Comparison of ENCODE assay signal across 15 cellular contexts in the genomic region with DNA sequence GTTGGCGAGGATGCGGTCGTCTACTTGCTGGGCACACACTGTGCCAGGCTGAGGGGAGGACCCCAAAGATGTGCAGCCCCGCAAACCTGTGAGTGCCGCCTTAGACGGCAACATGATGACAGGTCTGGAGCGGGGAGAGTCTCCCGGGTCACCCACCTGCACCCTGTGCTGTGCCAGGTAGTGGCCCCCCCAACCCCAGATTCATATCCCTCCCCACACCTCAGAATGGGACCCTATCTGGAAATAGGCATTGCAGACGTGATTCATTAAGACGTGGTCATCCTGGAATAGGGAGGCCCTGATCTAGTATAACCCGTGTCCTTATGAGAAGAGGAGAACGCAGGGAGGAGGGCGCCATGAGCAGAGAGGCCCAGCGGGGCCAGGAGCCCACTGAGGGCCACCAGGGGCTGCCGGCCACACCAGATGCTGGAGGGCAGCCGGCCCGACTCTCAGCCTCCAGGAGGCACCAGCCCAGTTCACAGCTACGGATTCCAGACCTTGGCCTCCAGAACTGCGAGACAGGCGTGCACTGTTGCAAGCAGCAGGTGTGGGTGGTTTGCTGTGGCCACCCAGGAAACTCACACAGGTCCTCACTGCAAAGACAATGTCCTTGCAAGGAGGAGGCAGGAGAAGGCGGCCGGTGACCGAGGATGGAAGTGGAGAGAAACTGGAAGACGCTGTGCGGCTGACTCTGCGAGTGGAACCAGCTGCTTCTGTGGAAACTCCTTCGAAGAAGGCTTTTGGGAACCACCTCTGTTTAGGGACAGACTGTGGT.
A peak's percentile ranks its signal among the peaks of the same experiment; 100 is the strongest.
DNase-seq lines count a peak whose midpoint lies in the region; ATAC-seq and TF ChIP-seq lines count a peak whose summit lies in the region.
"Had no signal": no experiment of that assay in that cellular context is flagged by ENCODE, and none has a peak within 500 bp of the region (broad histone marks: within the 10 kb centered on the region; RNA-seq: fewer than 3 reads in every experiment).

No MANE protein-coding gene starts in this region.

- H3K27me3 Mint-ChIP-seq in activated CD4-positive, alpha-beta memory T cell treated with anti-CD3 and anti-CD28 coated beads, Interleukin-2, amount 10 ng/mL, durations not matched to agents 7 days and 5 days, result peaks cover 27% of the 10 kb centered on the region

- H3K4me1 ChIP-seq in right atrium auricular region, result peaks cover 0 to 8% of the 10 kb centered on the region in 2 donors

- no peak for TF ChIP-seq CTCF in right atrium auricular region (IDR thresholded peaks at IDR 0.05)
- TF ChIP-seq CTCF in lower leg skin (IDR thresholded peaks at IDR 0.05), result no peak

- CTCF ChIA-PET in activated CD4-positive, alpha-beta memory T cell treated with anti-CD3 and anti-CD28 coated beads, Interleukin-2, amount 10 ng/mL, durations not matched to agents 7 days and 5 days (lab: Charles Lee), result no interaction called here

- TF ChIP-seq POLR2A in lower leg skin (IDR thresholded peaks at IDR 0.05), result no peak

- H3K36me3 Mint-ChIP-seq in activated CD4-positive, alpha-beta memory T cell treated with anti-CD3 and anti-CD28 coated beads, Interleukin-2, amount 10 ng/mL, durations not matched to agents 7 days and 5 days (ENCODE audit: low read depth), result no peaks in the 10 kb centered on the region

- H3K4me3 ChIP-seq in right atrium auricular region (no peak overlapping the region), lower leg skin (ENCODE audit: low read depth, poor library complexity, severe bottlenecking) (no peak overlapping the region)
- H3K4me3 ChIP-seq: MG63, PC-9 had no signal

- H3K36me3 ChIP-seq in right atrium auricular region, result no peaks in the 10 kb centered on the region
- H3K36me3 ChIP-seq: MG63 had no signal

- peaks cover 3% of the 10 kb centered on the region for H3K4me1 Mint-ChIP-seq in activated CD4-positive, alpha-beta memory T cell treated with anti-CD3 and anti-CD28 coated beads, Interleukin-2, amount 10 ng/mL, durations not matched to agents 7 days and 5 days

- no peak overlapping the region for H3K27ac ChIP-seq in right atrium auricular region
- H3K27ac ChIP-seq: KMS-11, PC-9 had no signal

- ATAC-seq in left ventricle myocardium superior, result no peak
- ATAC-seq in HG03108 (IDR thresholded peaks at IDR 0.05; ENCODE audit: unreplicated experiment), result no peak

- H3K9me3 ChIP-seq in right atrium auricular region, result no peaks in the 10 kb centered on the region
- H3K9me3 ChIP-seq: MG63 had no signal

- no peak overlapping the region for H3K4me3 Mint-ChIP-seq in activated CD4-positive, alpha-beta memory T cell treated with anti-CD3 and anti-CD28 coated beads, Interleukin-2, amount 10 ng/mL, durations not matched to agents 7 days and 5 days

- WGBS in lower leg skin, 2 donors, result 89 to 91% methylated on average over 25 to 26 of the region's 27 CpGs

- POLR2A ChIA-PET in activated CD4-positive, alpha-beta memory T cell treated with anti-CD3 and anti-CD28 coated beads, Interleukin-2, amount 10 ng/mL, durations not matched to agents 7 days and 5 days (lab: Charles Lee), result no interaction called here

- DNase-seq in right atrium auricular region (ENCODE audit: low spot score), result peak; percentile 42
- DNase-seq in left ventricle myocardium superior, result no peak
- DNase-seq in activated CD4-positive, alpha-beta memory T cell treated with anti-CD3 and anti-CD28 coated beads, Interleukin-2, amount 10 ng/mL, durations not matched to agents 7 days and 5 days, result peak; percentile 14
- DNase-seq in lower leg skin (ENCODE audit: low spot score in 2 of 2), result peak; percentile 7 to 65
- no peak for DNase-seq in occipital lobe (lab: John Stamatoyannopoulos, UW)
- DNase-seq in ureter (ENCODE audit: low spot score), result no peak
- DNase-seq: DMS 273 treated with DMSO at 0.1 percent for 48 hours, GOT3, MG63, NCI-H1105, NCI-H1694 treated with DMSO at 0.1 percent for 48 hours, NCI-H446, PC-9 had no signal

- intact Hi-C loops in left ventricle myocardium superior (cut with micrococcal nuclease), result no loop called here
- intact Hi-C loops in lower leg skin (cut with DNase I; ENCODE audit: low total_unique reads), result no loop called here

- H3K27ac Mint-ChIP-seq in activated CD4-positive, alpha-beta memory T cell treated with anti-CD3 and anti-CD28 coated beads, Interleukin-2, amount 10 ng/mL, durations not matched to agents 7 days and 5 days, result no peak overlapping the region

- H3K27me3 ChIP-seq in right atrium auricular region, result peaks cover 0 to 15% of the 10 kb centered on the region in 2 donors

- no peaks in the 10 kb centered on the region for H3K9me3 Mint-ChIP-seq in activated CD4-positive, alpha-beta memory T cell treated with anti-CD3 and anti-CD28 coated beads, Interleukin-2, amount 10 ng/mL, durations not matched to agents 7 days and 5 days

Comparison
In these comparisons a context has a peak if more than half of its experiments do, and no peak if none do; other contexts are left out.
1. DNase-seq: peak in right atrium auricular region (single experiment), activated CD4-positive, alpha-beta memory T cell treated with anti-CD3 and anti-CD28 coated beads, Interleukin-2, amount 10 ng/mL, durations not matched to agents 7 days and 5 days (single experiment) and lower leg skin (2 of 2); none in left ventricle myocardium superior (single experiment), occipital lobe (single experiment) and ureter (single experiment).